32 cellular contexts compared by ENCODE assay signal in genomic region chr2:25872134-25872533, GRCh38.
"Had no signal": no experiment of that assay in that cellular context is flagged by ENCODE, and none has a peak within 500 bp of the region (broad histone marks: within the 10 kb centered on the region; RNA-seq: fewer than 3 reads in every experiment).

No MANE protein-coding gene starts in this region.

- H3K4me2 ChIP-seq: SK-N-SH had no signal

- H3K27ac ChIP-seq: adrenal gland, body of pancreas, Peyer's patch, SJSA1, VCaP had no signal

- H3K27me3 ChIP-seq: adrenal gland, body of pancreas, Peyer's patch, SJSA1 had no signal

- H3K9me3 ChIP-seq: adrenal gland, body of pancreas, Peyer's patch, SJSA1, SK-N-SH had no signal

- ATAC-seq: activated CD8-positive, alpha-beta T cell treated with anti-CD3 and anti-CD28 coated beads for 36 hours; activated T-cell treated with anti-CD3 and anti-CD28 coated beads, Interleukin-2, amount 50 U/mL, for 4 hours; activated T-helper 17 cell treated with anti-CD3 and anti-CD28 coated beads, Interleukin-2, amount 50 U/mL, for 72 hours; body of pancreas; PC-3 had no signal

- H3K9ac ChIP-seq: SK-N-SH had no signal

- FAIRE-seq: astrocyte, bronchial epithelial cell had no signal

- H3K4me3 ChIP-seq: adrenal gland, body of pancreas, Peyer's patch, SJSA1 had no signal

- DNase-seq: activated CD4-positive, alpha-beta T cell treated with anti-CD3 and anti-CD28 coated beads for 1 hour; activated CD4-positive, alpha-beta T cell treated with anti-CD3 and anti-CD28 coated beads for 48 hours; activated CD4-positive, CD25-positive, alpha-beta regulatory T cell; activated CD8-positive, alpha-beta T cell treated with anti-CD3 and anti-CD28 coated beads for 36 hours; activated effector memory CD4-positive, alpha-beta T cell treated with anti-CD3 and anti-CD28 coated beads, Interleukin-2, amount 50 U/mL, for 16 hours; activated naive CD4-positive, alpha-beta T cell; activated naive CD4-positive, alpha-beta T cell treated with anti-CD3 and anti-CD28 coated beads, Interleukin-2, amount 50 U/mL, for 16 hours; activated T-cell treated with anti-CD3 and anti-CD28 coated beads for 4 hours; activated T-cell treated with anti-CD3 and anti-CD28 coated beads, Interleukin-2, amount 50 U/mL, for 4 hours; adrenal gland; body of pancreas; caudate nucleus; Karpas-422; KBM-7; MM.1S; MV-4-11; NCI-H1092; NCI-H1436 treated with DMSO at 0.1 percent for 48 hours; NCI-H1694 treated with DMSO at 0.1 percent for 48 hours; NCI-H2029; NCI-H345; NCI-H524 treated with DMSO at 0.1 percent for 48 hours; PC-3; Peyer's patch; RPMI8226; SHP77 treated with DMSO at 0.1 percent for 48 hours; SK-N-SH had no signal
